In genomic region chr22:37904572-37905533, GRCh38 we compare ENCODE assay signal across 7 cellular contexts. TPM values are rescaled to one million over a fixed set of nuclear protein-coding genes. Genes with fewer than 3 reads are reported as not detected.
DNase-seq lines count a peak whose midpoint lies in the region; ATAC-seq and TF ChIP-seq lines count a peak whose summit lies in the region.

No MANE protein-coding gene starts in this region.

- H3K9me3 ChIP-seq in body of pancreas = no peaks in the 10 kb centered on the region
- H3K9me3 ChIP-seq in smooth muscle cell (replicated peaks; ENCODE audit: low read depth) = no peaks in the 10 kb centered on the region

- no peak for TF ChIP-seq CTCF in body of pancreas (IDR thresholded peaks at IDR 0.05)
- TF ChIP-seq CTCF in smooth muscle cell (IDR thresholded peaks at IDR 0.05; ENCODE audit: borderline replicate concordance, insufficient read depth, poor library complexity, severe bottlenecking) = no peak
- TF ChIP-seq CTCF in GM13976 (IDR thresholded peaks at IDR 0.05; ENCODE audit: borderline replicate concordance, control extremely low read depth, extremely low read depth, insufficient read depth, missing control alignments) = no peak

- peak overlapping the region; percentile 82 for H3K4me2 ChIP-seq in smooth muscle cell

- H3K36me3 ChIP-seq in body of pancreas (replicated peaks in 1 of 2; ENCODE audit: insufficient read depth in 1 of 2, low read depth in 2 of 2) (no peaks in the 10 kb centered on the region), smooth muscle cell (ENCODE audit: low read depth) (no peaks in the 10 kb centered on the region)

- H3K4me3 ChIP-seq in body of pancreas = no peak overlapping the region
- H3K4me3 ChIP-seq in smooth muscle cell = peak overlapping the region; percentile 51

- H4K20me1 ChIP-seq in smooth muscle cell (ENCODE audit: low read depth) = peaks cover 24% of the 10 kb centered on the region

- H3K9ac ChIP-seq in smooth muscle cell (ENCODE audit: low read depth) = peak overlapping the region; percentile 74

- H3K27ac ChIP-seq in body of pancreas (peak overlapping the region; percentile 25 to 77 (median 73)), smooth muscle cell (ENCODE audit: low read depth) (peak overlapping the region; percentile 96)

- 72 to 78% methylated on average over 9 to 10 of the region's 10 CpGs for WGBS in body of pancreas, 2 donors
- WGBS in smooth muscle cell (ENCODE audit: low lambda C conversion rate) = 34% methylated on average over 10 of the region's 10 CpGs

- intact Hi-C loops in body of pancreas (cut with DNase I) = no loop called here

- H3K4me1 ChIP-seq in body of pancreas (peaks cover 28% of the 10 kb centered on the region), smooth muscle cell (ENCODE audit: low read depth) (peaks cover 4% of the 10 kb centered on the region)

- ATAC-seq in body of pancreas = no peak
- no peak for ATAC-seq in GM18520 (IDR thresholded peaks at IDR 0.05; ENCODE audit: unreplicated experiment)

- H2AFZ ChIP-seq in smooth muscle cell (ENCODE audit: low read depth) = no peak overlapping the region

- no peak for TF ChIP-seq POLR2A in body of pancreas (IDR thresholded peaks at IDR 0.05)

- peak; percentile 94 for DNase-seq in GM03348 (ENCODE audit: low spot score)
- DNase-seq in NCI-H226 = peak; percentile 91
- DNase-seq in body of pancreas = peak in 3 of 4 donors; percentile 26 to 60 (median 56)
- peak; percentile 61 for DNase-seq in iPS-NIHi7 (ENCODE audit: extremely low spot score)
- peak; percentile 63 for DNase-seq in smooth muscle cell (lab: John Stamatoyannopoulos, UW; ENCODE audit: unreplicated experiment)
- no peak for DNase-seq in GM13976 (ENCODE audit: low spot score)

- H3K27me3 ChIP-seq in body of pancreas (no peaks in the 10 kb centered on the region), smooth muscle cell (ENCODE audit: low read depth) (no peaks in the 10 kb centered on the region)

- peaks cover 32% of the 10 kb centered on the region for H3K79me2 ChIP-seq in smooth muscle cell (ENCODE audit: low read depth)

- H3F3A ChIP-seq in smooth muscle cell (ENCODE audit: low read depth) = peaks cover 8% of the 10 kb centered on the region

- in situ Hi-C loops in GM13976 (cut with MboI; ENCODE audit: low sequenced_read_pairs, unreplicated experiment) = no loop called here

RNA-seq across cellular contexts. Expression of gene MICALL1, which starts 1.2 kb away (rescaled TPM):
- 10 to 100 TPM; 19.2 to 34.9 TPM for total RNA-seq in body of pancreas
- 15.2 and 24.9 TPM in 2 replicates for total RNA-seq in smooth muscle cell
- polyA plus RNA-seq in smooth muscle cell = 8.7 and 17.1 TPM in 2 replicates

RNA-seq across cellular contexts. Expression of gene C22orf23, which starts 48.5 kb away (rescaled TPM):
- not detected for total RNA-seq in body of pancreas
- total RNA-seq in smooth muscle cell = 0.18 and 0.81 TPM in 2 replicates
- polyA plus RNA-seq in smooth muscle cell = 1.0 and 2.4 TPM in 2 replicates

RNA-seq across cellular contexts. Expression of gene POLR2F, which starts 48.6 kb away (rescaled TPM):
- total RNA-seq in body of pancreas (100 to 1,000 TPM in 1 of 2 donors, 10 to 100 TPM in 1; 43.8 to 119 TPM), smooth muscle cell (29.0 and 52.2 TPM in 2 replicates)
- polyA plus RNA-seq in smooth muscle cell = 138 and 141 TPM in 2 replicates

RNA-seq across cellular contexts. Expression of gene EIF3L, which starts 55.6 kb away (rescaled TPM):
- 100 to 1,000 TPM; 139 to 230 TPM for total RNA-seq in body of pancreas
- 264 and 274 TPM in 2 replicates for total RNA-seq in smooth muscle cell
- polyA plus RNA-seq in smooth muscle cell = 165 and 182 TPM in 2 replicates
